16 cellular contexts compared by ENCODE assay signal in the genomic region with DNA sequence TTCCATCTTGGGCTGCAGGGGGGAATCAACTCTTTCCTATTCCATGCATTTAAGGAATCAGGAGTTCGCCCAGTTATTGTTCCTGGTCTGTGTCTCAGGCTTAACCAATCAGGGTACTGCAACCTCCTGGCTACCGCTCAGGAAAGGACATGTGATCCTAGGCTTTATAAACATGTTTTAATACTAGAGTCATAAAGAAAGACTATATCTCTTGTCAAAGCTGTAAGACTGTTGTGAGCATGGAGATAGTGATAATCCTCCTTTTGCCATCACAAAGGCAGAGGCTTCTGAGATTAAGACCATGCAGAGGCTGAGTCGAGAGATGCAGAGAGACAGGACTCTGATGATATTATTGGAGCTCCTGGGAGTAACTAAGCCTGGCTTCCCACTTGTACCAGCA.
"Had no signal": no experiment of that assay in that cellular context is flagged by ENCODE, and none has a peak within 500 bp of the region (broad histone marks: within the 10 kb centered on the region; RNA-seq: fewer than 3 reads in every experiment).

No MANE protein-coding gene starts in this region.

- DNase-seq: KBM-7, MV-4-11, NCI-H1048, NCI-H1105, NCI-H1436 treated with DMSO at 0.1 percent for 48 hours, NCI-H1694, NCI-H187 treated with DMSO at 0.1 percent for 48 hours, NCI-H2029 treated with DMSO at 0.1 percent for 48 hours, NCI-H2171, NCI-H226, NCI-H446, NCI-H510A, NCI-H524 treated with DMSO at 0.1 percent for 48 hours, Right ventricle myocardium superior, RPMI8226, SIG-M5 had no signal
